Comparison of ENCODE assay signal across 11 cellular contexts in the genomic region with DNA sequence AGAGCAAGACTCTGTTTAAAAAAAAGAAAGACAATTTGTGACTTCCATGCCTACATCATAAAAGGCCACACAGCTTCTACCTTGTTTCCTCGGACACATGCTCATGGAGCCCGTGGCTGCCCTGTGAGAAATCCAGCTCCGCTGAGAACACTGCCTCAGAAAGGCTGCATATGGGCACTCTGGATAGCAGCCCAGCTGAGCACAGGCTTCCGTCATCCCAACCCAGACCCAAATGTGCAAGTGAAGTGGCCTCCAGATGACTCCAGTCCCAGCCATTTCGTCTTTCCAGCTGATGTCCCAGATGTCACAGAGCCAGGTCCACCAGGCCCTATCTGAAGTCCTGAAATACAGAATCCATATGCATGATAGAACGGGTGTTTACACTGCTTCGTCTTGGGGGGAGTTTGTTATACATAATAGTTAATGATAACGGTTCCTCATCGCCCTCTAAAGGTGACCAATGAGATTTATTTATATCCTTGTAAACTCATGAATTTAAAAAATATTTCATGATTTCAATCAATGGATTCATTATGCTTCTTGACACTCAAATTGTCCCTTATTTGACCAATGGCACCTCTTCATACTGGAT.
DNase-seq lines count a peak whose midpoint lies in the region; ATAC-seq and TF ChIP-seq lines count a peak whose summit lies in the region.
"Had no signal": no experiment of that assay in that cellular context is flagged by ENCODE, and none has a peak within 500 bp of the region (broad histone marks: within the 10 kb centered on the region; RNA-seq: fewer than 3 reads in every experiment).

No MANE protein-coding gene starts in this region.

- 75 to 76% methylated on average over 9 of the region's 9 CpGs for WGBS in thyroid gland, 2 donors

- TF ChIP-seq POLR2A in thyroid gland (IDR thresholded peaks at IDR 0.05) = no peak

- H4K20me1 ChIP-seq in DOHH2 (ENCODE audit: control insufficient read depth, insufficient read depth, low read depth, low read length) (no peaks in the 10 kb centered on the region), osteoblast (ENCODE audit: insufficient read depth, low read length) (no peaks in the 10 kb centered on the region)

- H3K9me3 ChIP-seq in DOHH2 (ENCODE audit: control insufficient read depth, insufficient read depth, low read length) = no peaks in the 10 kb centered on the region
- no peaks in the 10 kb centered on the region for H3K9me3 ChIP-seq in osteoblast (ENCODE audit: low read depth, low read length)
- H3K9me3 ChIP-seq in thyroid gland = no peaks in the 10 kb centered on the region
- no peaks in the 10 kb centered on the region for H3K9me3 ChIP-seq in MG63

- H3K27me3 ChIP-seq in DOHH2 (ENCODE audit: control insufficient read depth, low read length) = 0 out of 2 replicates have a peak, but pooled peaks cover 4% of the 10 kb centered on the region
- peaks cover 21% of the 10 kb centered on the region for H3K27me3 ChIP-seq in osteoblast (ENCODE audit: insufficient read depth, low read length)
- no peaks in the 10 kb centered on the region for H3K27me3 ChIP-seq in thyroid gland
- no peaks in the 10 kb centered on the region for H3K27me3 ChIP-seq in MG63

- DNase-seq in NCI-H1694 (lab: John Stamatoyannopoulos, UW) (peak; percentile 63), osteoblast (ENCODE audit: insufficient read length, low spot score, missing footprints) (no peak), thyroid gland (no peak), MG63 (no peak)
- DNase-seq in activated naive CD4-positive, alpha-beta T cell treated with anti-CD3 and anti-CD28 coated beads, Interleukin-2, amount 50 U/mL, for 16 hours = no peak
- DNase-seq: activated CD4-positive, alpha-beta memory T cell treated with anti-CD3 and anti-CD28 coated beads, Interleukin-2, amount 10 ng/mL, durations not matched to agents 7 days and 5 days; NCI-H774 had no signal

- TF ChIP-seq CTCF in DOHH2 (IDR thresholded peaks at IDR 0.05; ENCODE audit: low read depth, low read length, poor library complexity, severe bottlenecking) (peak; percentile 48), osteoblast (IDR thresholded peaks at IDR 0.05; ENCODE audit: extremely low read depth, low read depth, low read length) (peak; percentile 19), thyroid gland (IDR thresholded peaks at IDR 0.05) (peak in 1 of 6 experiments; percentile 8)

- H3K4me1 ChIP-seq in DOHH2 (ENCODE audit: control insufficient read depth, low read length) = no peaks in the 10 kb centered on the region
- H3K4me1 ChIP-seq in osteoblast (ENCODE audit: insufficient read depth, low read length) = peaks cover 15% of the 10 kb centered on the region
- H3K4me1 ChIP-seq in thyroid gland = no peaks in the 10 kb centered on the region

- H3K9me2 ChIP-seq in DOHH2 (replicated peaks; ENCODE audit: control insufficient read depth, low read length) = no peaks in the 10 kb centered on the region

- no peaks in the 10 kb centered on the region for H3K36me3 ChIP-seq in DOHH2 (ENCODE audit: control insufficient read depth, low read length)
- H3K36me3 ChIP-seq in osteoblast (ENCODE audit: insufficient read depth, low read length) = no peaks in the 10 kb centered on the region
- no peaks in the 10 kb centered on the region for H3K36me3 ChIP-seq in thyroid gland
- no peaks in the 10 kb centered on the region for H3K36me3 ChIP-seq in MG63

- H3K27ac ChIP-seq in DOHH2 (ENCODE audit: low read depth, low read length) (no peak overlapping the region), cingulate gyrus (ENCODE audit: low read depth, low read length) (peak overlapping the region; percentile 44), osteoblast (ENCODE audit: low read depth, low read length) (no peak overlapping the region), thyroid gland (no peak overlapping the region)

- no peaks in the 10 kb centered on the region for H3F3A ChIP-seq in DOHH2 (ENCODE audit: control insufficient read depth, insufficient read depth)

- no peak for ATAC-seq in HG03108 (IDR thresholded peaks at IDR 0.05; ENCODE audit: unreplicated experiment)

- H2AFZ ChIP-seq in osteoblast (ENCODE audit: low read length) = no peak overlapping the region

- H3K4me3 ChIP-seq in DOHH2 (ENCODE audit: low read length) = no peak overlapping the region
- H3K4me3 ChIP-seq in osteoblast (ENCODE audit: insufficient read depth, low read length) = no peak overlapping the region
- no peak overlapping the region for H3K4me3 ChIP-seq in thyroid gland (replicated peaks in 1 of 3)
- H3K4me3 ChIP-seq in MG63 = no peak overlapping the region
- H3K4me3 ChIP-seq: smooth muscle cell had no signal

- intact Hi-C loops in thyroid gland (cut with DNase I) = no loop called here

- H3K4me2 ChIP-seq in DOHH2 (ENCODE audit: low read length) (no peak overlapping the region), osteoblast (ENCODE audit: insufficient read depth, low read length) (no peak overlapping the region)
- H3K4me2 ChIP-seq: smooth muscle cell had no signal

- H3K79me2 ChIP-seq in DOHH2 (ENCODE audit: control insufficient read depth, low read length) (no peaks in the 10 kb centered on the region), osteoblast (ENCODE audit: insufficient read depth, low read length) (no peaks in the 10 kb centered on the region)
